Comparison of ENCODE assay signal across 9 cellular contexts in the genomic region with DNA sequence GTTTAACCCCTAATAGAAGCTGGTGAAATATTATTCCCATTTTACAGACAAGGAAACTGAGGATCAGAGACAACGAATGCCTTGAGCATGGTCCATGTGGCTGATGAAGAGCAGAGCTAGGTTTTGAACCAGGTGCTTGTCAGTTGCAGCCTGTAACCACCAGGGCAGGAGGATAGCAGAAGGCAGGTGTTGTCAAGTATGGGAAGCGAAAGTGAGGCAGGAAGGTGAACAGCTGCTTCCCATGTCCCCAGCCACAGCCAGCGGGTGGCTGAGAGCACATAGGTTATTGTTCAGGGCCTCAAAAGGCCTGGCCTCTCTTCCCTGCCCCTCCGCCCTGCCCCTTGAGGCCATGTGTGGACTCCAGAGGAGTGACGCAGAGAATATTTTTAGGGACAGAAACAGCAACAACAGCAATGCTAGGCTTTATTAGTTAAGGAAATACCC. TPM values are rescaled to one million over a fixed set of nuclear protein-coding genes. Genes with fewer than 3 reads are reported as not detected.
A peak's percentile ranks its signal among the peaks of the same experiment; 100 is the strongest.
DNase-seq lines count a peak whose midpoint lies in the region; ATAC-seq, FAIRE-seq and TF ChIP-seq lines count a peak whose summit lies in the region.
"Had no signal": no experiment of that assay in that cellular context is flagged by ENCODE, and none has a peak within 500 bp of the region (broad histone marks: within the 10 kb centered on the region; RNA-seq: fewer than 3 reads in every experiment).

No MANE protein-coding gene starts in this region.

- FAIRE-seq in small intestine (lab: Jason Lieb, UNC) = no peak

- DNase-seq in AG10803 (ENCODE audit: low read depth) (peak; percentile 1), GM19238 (ENCODE audit: insufficient read length, low spot score) (peak; percentile 75), SHP77 (lab: John Stamatoyannopoulos, UW) (peak; percentile 63 to 80), small intestine (peak; percentile 18), dedifferentiated amniotic fluid mesenchymal stem cell (ENCODE audit: extremely low spot score) (no peak), NCI-H446 treated with DMSO at 0.1 percent for 48 hours (lab: John Stamatoyannopoulos, UW) (no peak)
- DNase-seq in stimulated activated CD4-positive, alpha-beta T cell treated with anti-CD3 and anti-CD28 coated beads, Interleukin-12 subunit alpha, Interleukin-12 subunit beta, amount 100 ng/mL, for 4 hours = no peak
- DNase-seq: left cardiac atrium had no signal

- 53 to 61% (median 61%) methylated on average over 5 of the region's 5 CpGs for WGBS in small intestine, 3 donors

- H3K27ac ChIP-seq in small intestine (ENCODE audit: low read depth in 1 of 2, low read length in 1 of 2) = no peak overlapping the region

- H3K9me3 ChIP-seq in small intestine (ENCODE audit: control insufficient read depth, low read depth) = no peaks in the 10 kb centered on the region

- H3K4me1 ChIP-seq in small intestine (ENCODE audit: control insufficient read depth in 2 of 2, insufficient read depth in 1 of 2, low read depth in 1 of 2, low read length in 1 of 2) = peaks cover 0 to 3% of the 10 kb centered on the region in 2 donors

- H3K4me3 ChIP-seq in AG10803 (ENCODE audit: low read length) (no peak overlapping the region), small intestine (ENCODE audit: low read depth in 1 of 2, low read length in 2 of 2) (no peak overlapping the region)

- peak; percentile 85 for ATAC-seq in HG03095 (IDR thresholded peaks at IDR 0.05; ENCODE audit: unreplicated experiment)

- H3K36me3 ChIP-seq in small intestine (ENCODE audit: control insufficient read depth in 2 of 2, insufficient read depth in 2 of 2, low read length in 2 of 2) = no peaks in the 10 kb centered on the region

- H3K27me3 ChIP-seq in small intestine (ENCODE audit: control insufficient read depth in 2 of 2, insufficient read depth in 2 of 2, low read length in 2 of 2) = no peaks in the 10 kb centered on the region

- TF ChIP-seq CTCF in AG10803 (conservative IDR thresholded peaks at IDR 0.05; ENCODE audit: low read length) = peak; percentile 10

RNA-seq across cellular contexts. Expression of a gene that starts 39.6 kb away (rescaled TPM):
- 1 to 10 TPM in 1 of 3 donors, under 1 TPM in 1, not detected in 1; under 0.01 to 1.4 TPM for polyA plus RNA-seq in small intestine

Comparison
In these comparisons a context has a peak if more than half of its experiments do, and no peak if none do; other contexts are left out.
1. DNase-seq: peak in AG10803 (single experiment), GM19238 (single experiment), SHP77 (2 of 2) and small intestine (single experiment); none in stimulated activated CD4-positive, alpha-beta T cell treated with anti-CD3 and anti-CD28 coated beads, Interleukin-12 subunit alpha, Interleukin-12 subunit beta, amount 100 ng/mL, for 4 hours (single experiment), dedifferentiated amniotic fluid mesenchymal stem cell (single experiment) and NCI-H446 treated with DMSO at 0.1 percent for 48 hours (single experiment).